ENCODE assay signal across 20 cellular contexts in genomic region chr16:7097537-7097936, GRCh38.
DNase-seq lines count a peak whose midpoint lies in the region; ATAC-seq, FAIRE-seq and TF ChIP-seq lines count a peak whose summit lies in the region.
"Had no signal": no experiment of that assay in that cellular context is flagged by ENCODE, and none has a peak within 500 bp of the region (broad histone marks: within the 10 kb centered on the region; RNA-seq: fewer than 3 reads in every experiment).

No MANE protein-coding gene starts in this region.

- ATAC-seq in HepG2: no peak
- no peak for ATAC-seq in right lobe of liver
- ATAC-seq in K562: no peak
- no peak for ATAC-seq in HG03139 (IDR thresholded peaks at IDR 0.05; ENCODE audit: unreplicated experiment)
- ATAC-seq in psoas muscle: no peak
- ATAC-seq: HCT116 had no signal

- H3K4me1 ChIP-seq in HepG2 (ENCODE audit: insufficient read depth, low read length): no peaks in the 10 kb centered on the region
- no peaks in the 10 kb centered on the region for H3K4me1 ChIP-seq in right lobe of liver
- H3K4me1 ChIP-seq in K562 (replicated peaks in 1 of 2; ENCODE audit: control insufficient read depth in 2 of 2, insufficient read depth in 2 of 2, low read length in 2 of 2): no peaks in the 10 kb centered on the region
- no peaks in the 10 kb centered on the region for H3K4me1 ChIP-seq in psoas muscle

- no peaks in the 10 kb centered on the region for H3K9me1 ChIP-seq in K562 (ENCODE audit: control insufficient read depth, insufficient read depth, low read length)

- FAIRE-seq in HepG2 (lab: Jason Lieb, UNC) (no peak), K562 (lab: Jason Lieb, UNC) (no peak)
- FAIRE-seq: GM12891, GM18507 had no signal

- no peak for TF ChIP-seq RAD21 in HepG2 (CRISPR knock-in tag; IDR thresholded peaks at IDR 0.05)
- TF ChIP-seq RAD21 in K562 (CRISPR knock-in tag; conservative IDR thresholded peaks at IDR 0.05 in 1 of 2, IDR thresholded peaks at IDR 0.05 in 1 of 2): no peak

- intact Hi-C loops in HepG2 (cut with micrococcal nuclease; ENCODE audit: unreplicated experiment): no loop called here
- intact Hi-C loops in right lobe of liver (cut with DNase I): no loop called here
- intact Hi-C loops in K562 (cut with micrococcal nuclease): no loop called here
- intact Hi-C loops in psoas muscle (cut with DNase I): no loop called here

- no peaks in the 10 kb centered on the region for H3K9me3 Mint-ChIP-seq in nephron
- H3K9me3 Mint-ChIP-seq: H9 had no signal

- no peaks in the 10 kb centered on the region for H3K79me2 ChIP-seq in HepG2 (ENCODE audit: insufficient read depth, low read length)
- H3K79me2 ChIP-seq in K562 (ENCODE audit: control insufficient read depth, insufficient read depth, low read length): no peaks in the 10 kb centered on the region

- no peaks in the 10 kb centered on the region for H3K27me3 Mint-ChIP-seq in nephron (ENCODE audit: low read depth)

- in situ Hi-C loops in HepG2 (cut with HindIII; ENCODE audit: extremely low pct_ligation_motif_present, low pct_unique_long_range_greater_than_20kb): no loop called here
- in situ Hi-C loops in K562 (cut with MboI): no loop called here

- CTCF ChIA-PET in HepG2 (lab: Yijun Ruan, JAX; ENCODE audit: low intra/inter-chr PET ratio, low total read pairs): no interaction called here
- CTCF ChIA-PET in K562 (lab: Yijun Ruan, JAX; ENCODE audit: low intra/inter-chr PET ratio): no interaction called here

- H4K20me1 ChIP-seq in HepG2 (ENCODE audit: insufficient read depth, low read length): no peaks in the 10 kb centered on the region
- H4K20me1 ChIP-seq in K562 (replicated peaks; ENCODE audit: control insufficient read depth, insufficient read depth, low read length): no peaks in the 10 kb centered on the region

- BruUV-seq in HepG2 (replicated peaks; lab: Mats Ljungman, UMichigan): no TSS peak
- BruUV-seq in K562 (replicated peaks; lab: Mats Ljungman, UMichigan): no TSS peak

- H3K27me3 ChIP-seq in HepG2 (ENCODE audit: control insufficient read depth in 1 of 2, insufficient read depth in 2 of 2, low read length in 2 of 2): no peaks in the 10 kb centered on the region
- H3K27me3 ChIP-seq in right lobe of liver: no peaks in the 10 kb centered on the region
- H3K27me3 ChIP-seq in K562 (ENCODE audit: control insufficient read depth in 2 of 2, insufficient read depth in 2 of 2, low read length in 2 of 2): no peaks in the 10 kb centered on the region; a peak in 1 of 5 replicates
- peaks cover 0 to 5% (median 0%) of the 10 kb centered on the region in 3 donors for H3K27me3 ChIP-seq in psoas muscle (ENCODE audit: insufficient read depth in 3 of 3, low read length in 2 of 3)

- no peaks in the 10 kb centered on the region for H3K9me3 ChIP-seq in HepG2 (ENCODE audit: low read length)
- no peaks in the 10 kb centered on the region for H3K9me3 ChIP-seq in right lobe of liver
- no peaks in the 10 kb centered on the region for H3K9me3 ChIP-seq in K562 (replicated peaks; ENCODE audit: control insufficient read depth, insufficient read depth, low read depth, low read length)
- H3K9me3 ChIP-seq in psoas muscle: no peaks in the 10 kb centered on the region

- no peak overlapping the region for H3K27ac ChIP-seq in HepG2 (ENCODE audit: extremely low read length, insufficient read depth, low read length)
- no peak overlapping the region for H3K27ac ChIP-seq in right lobe of liver
- H3K27ac ChIP-seq in K562 (ENCODE audit: extremely low read depth, low read depth, low read length): no peak overlapping the region
- H3K27ac ChIP-seq in psoas muscle: no peak overlapping the region
- H3K27ac ChIP-seq: GM23248 had no signal

- H3K4me3 ChIP-seq in HepG2 (replicated peaks in 1 of 3; ENCODE audit: insufficient read depth in 1 of 3, low read depth in 2 of 3, low read length in 3 of 3): no peak overlapping the region
- H3K4me3 ChIP-seq in right lobe of liver: no peak overlapping the region
- H3K4me3 ChIP-seq in K562: no peak overlapping the region
- H3K4me3 ChIP-seq in psoas muscle: no peak overlapping the region
- H3K4me3 ChIP-seq: GM23248 had no signal

- H3K36me3 ChIP-seq in HepG2 (replicated peaks in 1 of 2; ENCODE audit: control insufficient read depth in 1 of 2, insufficient read depth in 2 of 2, low read length in 2 of 2) (no peaks in the 10 kb centered on the region), right lobe of liver (no peaks in the 10 kb centered on the region), K562 (ENCODE audit: control insufficient read depth, insufficient read depth, low read length) (no peaks in the 10 kb centered on the region), psoas muscle (ENCODE audit: insufficient read depth in 1 of 2, low read depth in 1 of 2) (no peaks in the 10 kb centered on the region)

- no peak for DNase-seq in HepG2 (ENCODE audit: low spot score)
- no peak for DNase-seq in right lobe of liver
- DNase-seq in K562 (ENCODE audit: extremely low read depth in 1 of 4, low spot score in 3 of 4): no peak
- no peak for DNase-seq in NCI-H446 treated with DMSO at 0.1 percent for 48 hours (lab: John Stamatoyannopoulos, UW)
- no peak for DNase-seq in psoas muscle
- DNase-seq: 8988T; C1 segment of cervical spinal cord; Calu3; CD4-positive, alpha-beta memory T cell; COR-L47; DMS53; DMS79 treated with DMSO at 0.1 percent for 48 hours; GF-D8; GM23248; H9 had no signal

- no peak overlapping the region for H3K4me2 ChIP-seq in HepG2 (ENCODE audit: low read depth, low read length)
- H3K4me2 ChIP-seq in K562 (ENCODE audit: insufficient read depth, low read length): no peak overlapping the region

- peak overlapping the region in 2 of 3 experiments; percentile 20 to 67 for H3K27ac Mint-ChIP-seq in nephron
- H3K27ac Mint-ChIP-seq: CD4-positive, alpha-beta memory T cell had no signal

- POLR2A ChIA-PET in HepG2 (lab: Yijun Ruan, JAX) (no interaction called here), K562 (lab: Yijun Ruan, JAX) (interaction anchor here (0.7 kb wide), 1 partner anchor 18 kb away, joined by 3 read pairs; no protein-coding TSS in a partner anchor)

- no peaks in the 10 kb centered on the region for H3K36me3 Mint-ChIP-seq in nephron (ENCODE audit: low read depth)
- H3K36me3 Mint-ChIP-seq: CD4-positive, alpha-beta memory T cell had no signal

- H3K9ac ChIP-seq in HepG2 (ENCODE audit: insufficient read depth, low read depth, low read length) (no peak overlapping the region), K562 (ENCODE audit: insufficient read depth in 1 of 2, low read depth in 2 of 2, low read length in 2 of 2) (no peak overlapping the region)
- H3K9ac ChIP-seq: GM23248 had no signal

- H2AFZ ChIP-seq in HepG2 (ENCODE audit: low read length) (no peak overlapping the region), K562 (ENCODE audit: low read depth, low read length) (no peak overlapping the region)
- H2AFZ ChIP-seq: GM23248 had no signal

- no peak overlapping the region for H3K4me3 Mint-ChIP-seq in nephron
- H3K4me3 Mint-ChIP-seq: CD4-positive, alpha-beta memory T cell; H9 had no signal

- TF ChIP-seq EP300 in HepG2 (IDR thresholded peaks at IDR 0.05; ENCODE audit: low read depth in 2 of 2, low read length in 2 of 2) (no peak), HepG2 (CRISPR knock-in tag; IDR thresholded peaks at IDR 0.05; ENCODE audit: borderline replicate concordance) (no peak), K562 (IDR thresholded peaks at IDR 0.05; ENCODE audit: low read length) (no peak)

- TF ChIP-seq POLR2A in HepG2 (IDR thresholded peaks at IDR 0.05; ENCODE audit: insufficient read depth in 1 of 2, low read depth in 2 of 2, low read length in 2 of 2) (no peak), right lobe of liver (IDR thresholded peaks at IDR 0.05) (no peak), K562 (conservative IDR thresholded peaks at IDR 0.05) (no peak)

- H3K4me1 Mint-ChIP-seq in nephron: peaks cover 10% of the 10 kb centered on the region
- H3K4me1 Mint-ChIP-seq: CD4-positive, alpha-beta memory T cell had no signal

- 1% methylated on average over 1 of the region's 1 CpG for WGBS in HepG2 (ENCODE audit: low lambda C conversion rate)
- WGBS in right lobe of liver (ENCODE audit: insufficient coverage, low coverage, low lambda C conversion rate, missing lambda C conversion rate): 4% methylated on average over 1 of the region's 1 CpG
- 0% methylated on average over 1 of the region's 1 CpG for WGBS in K562 (ENCODE audit: insufficient coverage, low coverage, missing lambda C conversion rate)
- WGBS in psoas muscle, 3 donors: 21 to 24% (median 23%) methylated on average over 1 of the region's 1 CpG

- no peak for TF ChIP-seq CTCF in HepG2 (CRISPR knock-in tag; IDR thresholded peaks at IDR 0.05)
- TF ChIP-seq CTCF in right lobe of liver (IDR thresholded peaks at IDR 0.05): no peak
- TF ChIP-seq CTCF in K562 (IDR thresholded peaks at IDR 0.05 in 2 of 3, conservative IDR thresholded peaks at IDR 0.05 in 1 of 3; ENCODE audit: insufficient read depth in 2 of 3, low read depth in 1 of 3, low read length in 3 of 3): no peak
- TF ChIP-seq CTCF in nephron (IDR thresholded peaks at IDR 0.05; ENCODE audit: unreplicated experiment in 3 of 3): no peak
- no peak for TF ChIP-seq CTCF in psoas muscle (IDR thresholded peaks at IDR 0.05)

TF ChIP-seq in HepG2, 621 proteins besides CTCF, POLR2A, EP300 and RAD21:
- TF ChIP-seq TMF1 (CRISPR knock-in tag; IDR thresholded peaks at IDR 0.05; ENCODE audit: low read depth) (no peak), MAFK (conservative IDR thresholded peaks at IDR 0.05 in 1 of 2, IDR thresholded peaks at IDR 0.05 in 1 of 2; ENCODE audit: low read length in 2 of 2) (peak; percentile 98 to 99), SOX13 (IDR thresholded peaks at IDR 0.05) (no peak), SOX13 (CRISPR knock-in tag; conservative IDR thresholded peaks at IDR 0.05 in 1 of 2, IDR thresholded peaks at IDR 0.05 in 1 of 2) (no peak), MAFF (IDR thresholded peaks at IDR 0.05; ENCODE audit: low read depth, low read length) (peak; percentile 96)

TF ChIP-seq in K562, 482 proteins besides CTCF, POLR2A, EP300 and RAD21 (continues in another document):
- TF ChIP-seq MAFF (IDR thresholded peaks at IDR 0.05; ENCODE audit: low read length) (peak; percentile 86), BDP1 (IDR thresholded peaks at IDR 0.05; ENCODE audit: insufficient read depth, insufficient read length) (no peak), ZNF316 (IDR thresholded peaks at IDR 0.05) (peak; percentile 87), C11orf30 (IDR thresholded peaks at IDR 0.05; ENCODE audit: low read depth) (peak; percentile 80), ZNF551 (CRISPR knock-in tag; IDR thresholded peaks at IDR 0.05) (no peak), ZNF717 (CRISPR knock-in tag; IDR thresholded peaks at IDR 0.05) (no peak), MBD2 (IDR thresholded peaks at IDR 0.05; ENCODE audit: borderline replicate concordance, low read depth) (no peak), BRF1 (IDR thresholded peaks at IDR 0.05; ENCODE audit: borderline replicate concordance, extremely low read depth, insufficient read length) (no peak), MAFG (tag; conservative IDR thresholded peaks at IDR 0.05) (peak; percentile 82)

Comparison
In these comparisons a context has a peak if more than half of its experiments do, and no peak if none do; other contexts are left out.
1. Of the 241 proteins assayed by ChIP-seq in both HepG2 and K562: peak only in HepG2: none; only in K562: MAFG; in both: MAFF and MAFK; in neither: 238.